ENCODE assay signal across 14 cellular contexts in genomic region chr13:113630804-113631203, GRCh38. TPM values are rescaled to one million over a fixed set of nuclear protein-coding genes. Genes with fewer than 3 reads are reported as not detected.
"Had no signal": no experiment of that assay in that cellular context is flagged by ENCODE, and none has a peak within 500 bp of the region (broad histone marks: within the 10 kb centered on the region; RNA-seq: fewer than 3 reads in every experiment).

No MANE protein-coding gene starts in this region.

- H3K9me3 ChIP-seq: prostate gland, thoracic aorta had no signal

- H3K4me3 ChIP-seq: prostate gland, thoracic aorta had no signal

- H3K4me1 ChIP-seq: prostate gland had no signal

- ATAC-seq: natural killer cell treated with Interleukin-12 subunit alpha and Interleukin-12 subunit beta and Interleukin-15 and Interleukin-18, amount 100 ng/mL, for 72 hours had no signal

- H3K27ac ChIP-seq: prostate gland, thoracic aorta had no signal

- DNase-seq: activated CD4-positive, alpha-beta T cell treated with anti-CD3 and anti-CD28 coated beads, Interleukin-2, amount 50 U/mL, for 1 hour; activated naive CD8-positive, alpha-beta T cell treated with anti-CD3 and anti-CD28 coated beads for 36 hours; activated T-cell treated with anti-CD3 and anti-CD28 coated beads for 4 hours; nucleus accumbens; stimulated activated CD4-positive, alpha-beta T cell treated with anti-CD3 and anti-CD28 coated beads, Interleukin-2, amount 100 ng/mL, for 48 hours; stimulated activated CD8-positive, alpha-beta memory T cell treated with anti-CD3 and anti-CD28 coated beads, Interleukin-4, amount 100 ng/mL, for 48 hours had no signal

RNA-seq across cellular contexts. Expression of gene ATP4B, which starts 27.2 kb away (rescaled TPM):
- total RNA-seq: activated CD8-positive, alpha-beta memory T cell treated with anti-CD3 and anti-CD28 coated beads for 36 hours; activated naive CD8-positive, alpha-beta T cell treated with anti-CD3 and anti-CD28 coated beads for 36 hours; cerebellum; dermis microvascular lymphatic vessel endothelial cell; natural killer cell treated with Interleukin-12 subunit alpha and Interleukin-12 subunit beta and Interleukin-15 and Interleukin-18, amount 100 ng/mL, for 72 hours had no signal

RNA-seq across cellular contexts. Expression of gene GRK1, which starts 36.2 kb away (rescaled TPM):
- total RNA-seq: activated naive CD8-positive, alpha-beta T cell treated with anti-CD3 and anti-CD28 coated beads for 36 hours; dermis microvascular lymphatic vessel endothelial cell; glomerular endothelial cell; thoracic aorta had no signal
- polyA plus RNA-seq: esophagus had no signal
